Comparison of ENCODE assay signal across 1 cellular context in the genomic region with DNA sequence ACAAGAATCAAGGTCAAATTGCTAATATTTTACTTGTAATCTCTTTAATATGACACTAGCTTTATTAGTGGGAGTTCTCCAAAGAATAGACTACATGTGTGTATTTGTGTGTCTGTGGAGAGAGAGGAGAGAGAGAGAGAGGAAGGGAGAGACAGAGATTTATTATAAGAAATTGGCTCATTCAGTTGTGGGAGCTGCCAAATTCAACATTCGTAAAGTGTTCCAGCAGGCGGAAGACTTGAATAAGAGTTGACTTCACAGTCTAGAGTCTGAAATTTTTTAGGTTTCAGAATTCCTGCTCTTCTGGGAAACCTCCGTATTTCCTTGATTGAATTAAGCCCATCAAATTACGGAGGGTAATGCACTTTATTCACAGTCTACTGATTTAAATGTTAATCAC.
TF ChIP-seq lines count a peak whose summit lies in the region.

No MANE protein-coding gene starts in this region.

TF ChIP-seq in WTC11, 78 proteins besides CTCF, POLR2A, EP300 and RAD21 (continued from another document):
- TF ChIP-seq ZNF396 (CRISPR knock-in tag; IDR thresholded peaks at IDR 0.05; ENCODE audit: borderline replicate concordance) = no peak
- no peak for TF ChIP-seq KAT7 (CRISPR knock-in tag; IDR thresholded peaks at IDR 0.05; ENCODE audit: borderline replicate concordance)
- no peak for TF ChIP-seq GRHL2 (CRISPR knock-in tag; IDR thresholded peaks at IDR 0.05; ENCODE audit: insufficient replicate concordance, severe bottlenecking)
- no peak for TF ChIP-seq TEAD4 (CRISPR knock-in tag; IDR thresholded peaks at IDR 0.05)
- TF ChIP-seq NR1H2 (CRISPR knock-in tag; IDR thresholded peaks at IDR 0.05) = no peak
- TF ChIP-seq, protein P1, sequence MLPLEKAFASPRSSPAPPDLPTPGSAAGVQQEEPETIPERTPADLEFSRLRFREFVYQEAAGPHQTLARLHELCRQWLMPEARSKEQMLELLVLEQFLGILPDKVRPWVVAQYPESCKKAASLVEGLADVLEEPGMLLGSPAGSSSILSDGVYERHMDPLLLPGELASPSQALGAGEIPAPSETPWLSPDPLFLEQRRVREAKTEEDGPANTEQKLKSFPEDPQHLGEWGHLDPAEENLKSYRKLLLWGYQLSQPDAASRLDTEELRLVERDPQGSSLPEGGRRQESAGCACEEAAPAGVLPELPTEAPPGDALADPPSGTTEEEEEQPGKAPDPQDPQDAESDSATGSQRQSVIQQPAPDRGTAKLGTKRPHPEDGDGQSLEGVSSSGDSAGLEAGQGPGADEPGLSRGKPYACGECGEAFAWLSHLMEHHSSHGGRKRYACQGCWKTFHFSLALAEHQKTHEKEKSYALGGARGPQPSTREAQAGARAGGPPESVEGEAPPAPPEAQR (CRISPR knock-in tag; IDR thresholded peaks at IDR 0.05) = no peak
- TF ChIP-seq, protein P2, sequence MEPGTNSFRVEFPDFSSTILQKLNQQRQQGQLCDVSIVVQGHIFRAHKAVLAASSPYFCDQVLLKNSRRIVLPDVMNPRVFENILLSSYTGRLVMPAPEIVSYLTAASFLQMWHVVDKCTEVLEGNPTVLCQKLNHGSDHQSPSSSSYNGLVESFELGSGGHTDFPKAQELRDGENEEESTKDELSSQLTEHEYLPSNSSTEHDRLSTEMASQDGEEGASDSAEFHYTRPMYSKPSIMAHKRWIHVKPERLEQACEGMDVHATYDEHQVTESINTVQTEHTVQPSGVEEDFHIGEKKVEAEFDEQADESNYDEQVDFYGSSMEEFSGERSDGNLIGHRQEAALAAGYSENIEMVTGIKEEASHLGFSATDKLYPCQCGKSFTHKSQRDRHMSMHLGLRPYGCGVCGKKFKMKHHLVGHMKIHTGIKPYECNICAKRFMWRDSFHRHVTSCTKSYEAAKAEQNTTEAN (CRISPR knock-in tag; IDR thresholded peaks at IDR 0.05) = no peak
- no peak for TF ChIP-seq ZNF219 (CRISPR knock-in tag; IDR thresholded peaks at IDR 0.05; ENCODE audit: borderline replicate concordance)
TF ChIP-seq in WTC11: peak in this region for 0.
